27 cellular contexts compared by ENCODE assay signal in the genomic region with DNA sequence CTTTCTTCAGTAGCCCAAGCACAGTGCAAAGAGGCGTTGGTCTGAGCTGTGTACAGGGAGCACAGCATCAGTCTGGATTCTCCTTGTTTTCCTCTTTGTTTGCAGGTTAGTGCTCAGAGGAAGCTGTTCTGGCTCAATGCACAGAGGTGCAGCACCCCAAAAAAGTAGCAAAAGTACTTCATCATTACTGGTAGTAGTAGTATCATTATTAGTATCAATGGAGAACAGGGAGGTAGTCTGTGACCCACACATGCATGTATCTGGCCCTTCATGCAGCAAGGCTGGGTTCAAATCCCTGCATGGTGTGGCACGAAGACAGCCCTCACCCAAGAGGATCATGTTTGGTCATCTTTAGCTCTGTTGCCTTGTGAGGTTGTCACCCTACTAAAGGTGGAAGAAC.
"Had no signal": no experiment of that assay in that cellular context is flagged by ENCODE, and none has a peak within 500 bp of the region (broad histone marks: within the 10 kb centered on the region; RNA-seq: fewer than 3 reads in every experiment).

No MANE protein-coding gene starts in this region.

- H3K4me1 ChIP-seq: foreskin keratinocyte, sigmoid colon, upper lobe of right lung had no signal

- H3K9me3 ChIP-seq: body of pancreas, sigmoid colon, upper lobe of right lung had no signal

- H3K27ac ChIP-seq: body of pancreas, foreskin keratinocyte, sigmoid colon, upper lobe of right lung had no signal

- H3K9me3 Mint-ChIP-seq: memory B cell; nephron; T-helper 1 cell treated with Interleukin-12 subunit alpha and Interleukin-12 subunit beta and Interleukin-4 antibody, amounts not matched to agents 30 μg/mL and 1 μg/mL, for 36 hours had no signal

- H3K4me1 Mint-ChIP-seq: activated CD4-positive, alpha-beta T cell treated with anti-CD3 and anti-CD28 coated beads for 36 hours; activated naive CD8-positive, alpha-beta T cell treated with anti-CD3 and anti-CD28 coated beads, Interleukin-2, amount 50 U/mL, for 24 hours; memory B cell had no signal

- H3K27me3 ChIP-seq: body of pancreas, foreskin keratinocyte, sigmoid colon, upper lobe of right lung had no signal

- H3K27me3 Mint-ChIP-seq: activated CD4-positive, alpha-beta T cell treated with anti-CD3 and anti-CD28 coated beads for 36 hours; activated naive CD8-positive, alpha-beta T cell treated with anti-CD3 and anti-CD28 coated beads, Interleukin-2, amount 50 U/mL, for 24 hours had no signal

- H3K4me2 ChIP-seq: smooth muscle cell had no signal

- ATAC-seq: activated CD4-positive, alpha-beta T cell treated with anti-CD3 and anti-CD28 coated beads for 36 hours; activated naive CD8-positive, alpha-beta T cell treated with anti-CD3 and anti-CD28 coated beads, Interleukin-2, amount 50 U/mL, for 24 hours; activated T-cell treated with anti-CD3 and anti-CD28 coated beads, Interleukin-2, amount 50 U/mL, for 72 hours; body of pancreas; foreskin keratinocyte; left colon; upper lobe of right lung; WTC11 had no signal

- H3K4me3 Mint-ChIP-seq: activated CD4-positive, alpha-beta T cell treated with anti-CD3 and anti-CD28 coated beads for 36 hours; activated naive CD8-positive, alpha-beta T cell treated with anti-CD3 and anti-CD28 coated beads, Interleukin-2, amount 50 U/mL, for 24 hours; activated T-cell treated with anti-CD3 and anti-CD28 coated beads, Interleukin-2, amount 50 U/mL, for 72 hours; memory B cell; T-helper 1 cell treated with Interleukin-12 subunit alpha and Interleukin-12 subunit beta and Interleukin-4 antibody, amounts not matched to agents 30 μg/mL and 1 μg/mL, for 36 hours; WTC11 had no signal

- H3K36me3 Mint-ChIP-seq: memory B cell had no signal

- H3K36me3 ChIP-seq: sigmoid colon, upper lobe of right lung had no signal

- H3K27ac Mint-ChIP-seq: activated CD4-positive, alpha-beta T cell treated with anti-CD3 and anti-CD28 coated beads for 36 hours; activated naive CD8-positive, alpha-beta T cell treated with anti-CD3 and anti-CD28 coated beads, Interleukin-2, amount 50 U/mL, for 24 hours; activated T-cell treated with anti-CD3 and anti-CD28 coated beads, Interleukin-2, amount 50 U/mL, for 72 hours; memory B cell; T-helper 1 cell treated with Interleukin-12 subunit alpha and Interleukin-12 subunit beta and Interleukin-4 antibody, amounts not matched to agents 30 μg/mL and 1 μg/mL, for 36 hours; WTC11 had no signal

- DNase-seq: activated CD4-positive, alpha-beta T cell treated with anti-CD3 and anti-CD28 coated beads for 36 hours; activated CD4-positive, alpha-beta T cell treated with anti-CD3 and anti-CD28 coated beads, Interleukin-2, amount 50 U/mL, for 4 hours; activated CD8-positive, alpha-beta memory T cell treated with anti-CD3 and anti-CD28 coated beads for 24 hours; activated CD8-positive, alpha-beta memory T cell treated with anti-CD3 and anti-CD28 coated beads, Interleukin-2, amount 50 U/mL, for 4 hours; activated effector memory CD4-positive, alpha-beta T cell treated with anti-CD3 and anti-CD28 coated beads, Interleukin-2, amount 50 U/mL, for 16 hours; activated naive CD4-positive, alpha-beta T cell treated with anti-CD3 and anti-CD28 coated beads, Interleukin-2, amount 50 U/mL, for 16 hours; activated naive CD8-positive, alpha-beta T cell treated with anti-CD3 and anti-CD28 coated beads, Interleukin-2, amount 50 U/mL, for 24 hours; activated T-cell treated with anti-CD3 and anti-CD28 coated beads, Interleukin-2, amount 50 U/mL, for 72 hours; anterior cingulate cortex; body of pancreas; central memory CD4-positive, alpha-beta T cell; dermis blood vessel endothelial cell; effector CD8-positive, alpha-beta T cell; erythroblast; foreskin keratinocyte; left colon; retina; sigmoid colon; stimulated activated CD4-positive, alpha-beta T cell treated with anti-CD3 and anti-CD28 coated beads, Interleukin-2, amount 100 ng/mL, for 48 hours; stimulated activated naive CD4-positive, alpha-beta T cell treated with Interleukin-2 at 50 U/mL for 16 hours; T1000; upper lobe of right lung had no signal

- H3K4me3 ChIP-seq: sigmoid colon, smooth muscle cell, upper lobe of right lung had no signal
